ENCODE assay signal across 11 cellular contexts in the genomic region with DNA sequence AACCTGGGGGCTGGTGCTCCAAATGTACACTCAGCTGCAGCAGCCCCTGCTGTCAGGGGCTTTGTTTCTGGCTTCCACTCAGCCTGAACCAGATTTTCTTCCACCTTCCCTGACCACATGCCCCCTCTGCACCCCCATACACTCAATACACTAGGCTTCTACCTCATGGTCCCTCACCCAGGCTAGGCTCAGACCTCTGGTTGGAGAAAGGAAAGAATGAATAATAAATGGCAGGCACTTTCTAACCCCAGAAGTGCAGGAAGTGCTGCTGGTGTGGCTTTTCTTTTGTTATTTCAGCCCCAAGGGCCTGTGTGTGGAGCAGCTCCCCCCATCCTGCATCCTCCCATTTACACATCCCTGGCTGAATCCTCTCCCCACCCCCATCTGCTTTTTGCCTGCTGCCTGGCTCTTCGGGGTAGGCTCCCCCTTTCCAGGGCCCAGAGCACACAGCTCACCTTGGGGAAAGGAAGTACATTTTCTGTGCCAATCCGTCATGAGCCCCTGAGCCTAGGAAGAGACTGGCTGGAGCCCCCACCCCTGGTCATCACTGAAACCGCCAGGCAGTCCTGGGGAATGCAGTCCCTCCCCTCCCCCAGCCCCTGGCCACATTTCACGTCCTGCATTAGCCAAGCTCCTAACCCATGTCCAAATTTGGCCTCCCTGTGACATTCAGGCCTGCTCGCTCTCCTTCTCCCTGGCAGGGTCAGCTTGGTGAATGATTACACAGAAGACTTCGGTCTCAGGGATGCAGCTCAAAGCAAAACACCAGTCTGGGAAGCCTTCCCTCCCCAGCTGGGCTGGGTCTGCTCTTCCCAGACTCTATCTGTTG. TPM values are rescaled to one million over a fixed set of nuclear protein-coding genes. Genes with fewer than 3 reads are reported as not detected.
DNase-seq lines count a peak whose midpoint lies in the region; ATAC-seq, FAIRE-seq and TF ChIP-seq lines count a peak whose summit lies in the region.
"Had no signal": no experiment of that assay in that cellular context is flagged by ENCODE, and none has a peak within 500 bp of the region (broad histone marks: within the 10 kb centered on the region; RNA-seq: fewer than 3 reads in every experiment).

No MANE protein-coding gene starts in this region.

- no peaks in the 10 kb centered on the region for H3K9me3 ChIP-seq in iPS-20b (ENCODE audit: insufficient read depth, low read depth, low read length)
- H3K9me3 ChIP-seq: testis had no signal

- DNase-seq in HFFc6 (no peak), retina (peak; percentile 20), foreskin keratinocyte (no peak), GM12891 (ENCODE audit: insufficient read length, low spot score) (no peak), NCI-H187 treated with DMSO at 0.1 percent for 48 hours (lab: John Stamatoyannopoulos, UW) (no peak)
- no peak for DNase-seq in activated naive CD8-positive, alpha-beta T cell treated with anti-CD3 and anti-CD28 coated beads, Interleukin-2, amount 50 U/mL, for 24 hours
- no peak for DNase-seq in activated naive CD4-positive, alpha-beta T cell treated with anti-CD3 and anti-CD28 coated beads, Interleukin-2, amount 10 ng/mL, durations not matched to agents 7 days and 5 days
- DNase-seq: stimulated activated CD4-positive, alpha-beta T cell treated with anti-CD3 and anti-CD28 coated beads, Interleukin-15, amount 100 ng/mL, for 24 hours; testis had no signal

- peaks cover 21% of the 10 kb centered on the region for H3K27me3 Mint-ChIP-seq in HFFc6 (ENCODE audit: insufficient read depth)
- peaks cover 38% of the 10 kb centered on the region for H3K27me3 Mint-ChIP-seq in activated naive CD8-positive, alpha-beta T cell treated with anti-CD3 and anti-CD28 coated beads, Interleukin-2, amount 50 U/mL, for 24 hours
- H3K27me3 Mint-ChIP-seq in activated naive CD4-positive, alpha-beta T cell treated with anti-CD3 and anti-CD28 coated beads, Interleukin-2, amount 10 ng/mL, durations not matched to agents 7 days and 5 days: peaks cover 56% of the 10 kb centered on the region

- ATAC-seq in activated naive CD8-positive, alpha-beta T cell treated with anti-CD3 and anti-CD28 coated beads, Interleukin-2, amount 50 U/mL, for 24 hours: peak; percentile 30
- no peak for ATAC-seq in foreskin keratinocyte

- no peaks in the 10 kb centered on the region for H3K9me3 Mint-ChIP-seq in HFFc6
- no peaks in the 10 kb centered on the region for H3K9me3 Mint-ChIP-seq in activated naive CD8-positive, alpha-beta T cell treated with anti-CD3 and anti-CD28 coated beads, Interleukin-2, amount 50 U/mL, for 24 hours
- no peaks in the 10 kb centered on the region for H3K9me3 Mint-ChIP-seq in activated naive CD4-positive, alpha-beta T cell treated with anti-CD3 and anti-CD28 coated beads, Interleukin-2, amount 10 ng/mL, durations not matched to agents 7 days and 5 days

- H3K4me3 ChIP-seq in iPS-20b (ENCODE audit: low read length): peak overlapping the region; percentile 71
- H3K4me3 ChIP-seq: testis had no signal

- H3K27ac Mint-ChIP-seq in HFFc6: no peak overlapping the region; the same call in 1 of the 2 replicates
- no peak overlapping the region for H3K27ac Mint-ChIP-seq in activated naive CD8-positive, alpha-beta T cell treated with anti-CD3 and anti-CD28 coated beads, Interleukin-2, amount 50 U/mL, for 24 hours
- H3K27ac Mint-ChIP-seq in activated naive CD4-positive, alpha-beta T cell treated with anti-CD3 and anti-CD28 coated beads, Interleukin-2, amount 10 ng/mL, durations not matched to agents 7 days and 5 days: no peak overlapping the region

- TF ChIP-seq POLR2A in GM12891 (IDR thresholded peaks at IDR 0.05; ENCODE audit: low read depth, low read length): no peak

- H3K27ac ChIP-seq in iPS-20b (ENCODE audit: low read length): peak overlapping the region; percentile 83
- H3K27ac ChIP-seq in foreskin keratinocyte: no peak overlapping the region
- H3K27ac ChIP-seq: testis, VCaP had no signal

- TF ChIP-seq CTCF in HFFc6 (IDR thresholded peaks at IDR 0.05): no peak
- no peak for TF ChIP-seq CTCF in foreskin keratinocyte (conservative IDR thresholded peaks at IDR 0.05)

- CTCF ChIA-PET in activated naive CD4-positive, alpha-beta T cell treated with anti-CD3 and anti-CD28 coated beads, Interleukin-2, amount 10 ng/mL, durations not matched to agents 7 days and 5 days (lab: Charles Lee): no interaction called here

- H3K4me1 Mint-ChIP-seq in HFFc6 (ENCODE audit: low read depth): peaks cover 42% of the 10 kb centered on the region
- peaks cover 20% of the 10 kb centered on the region for H3K4me1 Mint-ChIP-seq in activated naive CD8-positive, alpha-beta T cell treated with anti-CD3 and anti-CD28 coated beads, Interleukin-2, amount 50 U/mL, for 24 hours
- H3K4me1 Mint-ChIP-seq in activated naive CD4-positive, alpha-beta T cell treated with anti-CD3 and anti-CD28 coated beads, Interleukin-2, amount 10 ng/mL, durations not matched to agents 7 days and 5 days: peaks cover 14% of the 10 kb centered on the region

- no peak for FAIRE-seq in GM12891 (lab: Jason Lieb, UNC)

- no peaks in the 10 kb centered on the region for H3K36me3 Mint-ChIP-seq in HFFc6 (ENCODE audit: low read depth)
- no peaks in the 10 kb centered on the region for H3K36me3 Mint-ChIP-seq in activated naive CD8-positive, alpha-beta T cell treated with anti-CD3 and anti-CD28 coated beads, Interleukin-2, amount 50 U/mL, for 24 hours (ENCODE audit: low read depth)
- no peaks in the 10 kb centered on the region for H3K36me3 Mint-ChIP-seq in activated naive CD4-positive, alpha-beta T cell treated with anti-CD3 and anti-CD28 coated beads, Interleukin-2, amount 10 ng/mL, durations not matched to agents 7 days and 5 days

- H3K36me3 ChIP-seq in iPS-20b (ENCODE audit: insufficient read depth, low read depth, low read length): no peaks in the 10 kb centered on the region

- peak overlapping the region; percentile 82; the same call in 1 of the 2 replicates for H3K9ac ChIP-seq in iPS-20b (ENCODE audit: low read depth, low read length)

- H3K4me1 ChIP-seq in iPS-20b (ENCODE audit: insufficient read depth, low read length): peaks cover 36% of the 10 kb centered on the region
- H3K4me1 ChIP-seq in foreskin keratinocyte: peaks cover 9% of the 10 kb centered on the region

- H3K4me3 Mint-ChIP-seq in HFFc6: peak overlapping the region; percentile 33; the same call in 1 of the 2 replicates
- H3K4me3 Mint-ChIP-seq in activated naive CD8-positive, alpha-beta T cell treated with anti-CD3 and anti-CD28 coated beads, Interleukin-2, amount 50 U/mL, for 24 hours: no peak overlapping the region
- no peak overlapping the region for H3K4me3 Mint-ChIP-seq in activated naive CD4-positive, alpha-beta T cell treated with anti-CD3 and anti-CD28 coated beads, Interleukin-2, amount 10 ng/mL, durations not matched to agents 7 days and 5 days

- H3K27me3 ChIP-seq in iPS-20b (ENCODE audit: insufficient read depth, low read length): peaks cover 40% of the 10 kb centered on the region
- peaks cover 19% of the 10 kb centered on the region for H3K27me3 ChIP-seq in foreskin keratinocyte
- H3K27me3 ChIP-seq: testis had no signal

TF ChIP-seq in GM12891, 5 proteins besides CTCF, POLR2A, EP300 and RAD21:
- TF ChIP-seq POU2F2 (IDR thresholded peaks at IDR 0.05; ENCODE audit: low read depth, low read length) (no peak), SPI1 (IDR thresholded peaks at IDR 0.05; ENCODE audit: low read depth, low read length) (no peak), POLR2AphosphoS5 (IDR thresholded peaks at IDR 0.05; ENCODE audit: low read depth, low read length) (no peak), PAX5 (IDR thresholded peaks at IDR 0.05; ENCODE audit: insufficient read depth, low read length, severe bottlenecking) (no peak), TAF1 (IDR thresholded peaks at IDR 0.05; ENCODE audit: low read depth, low read length) (no peak)

RNA-seq across cellular contexts. Expression of gene DYSF, which starts 2.6 kb away (rescaled TPM):
- total RNA-seq in HFFc6 (2021; fragmentation: NEBNext Ultra II Directional; extraction: Animal tissue kit (Norgen Biotek cat#: 25700)): under 1 TPM; 0.07 to 0.57 (median 0.32) TPM
- 0.56 and 0.82 TPM in 2 replicates for total RNA-seq in foreskin keratinocyte
- polyA plus RNA-seq in foreskin keratinocyte: 0.52 and 0.57 TPM in 2 replicates
- polyA plus RNA-seq in GM12891 (2012; ENCODE audit: low read depth, missing spikeins): 0.12 TPM
